ENCODE assay signal across 11 cellular contexts in genomic region chr16:84611041-84611440, GRCh38. TPM values are rescaled to one million over a fixed set of nuclear protein-coding genes. Genes with fewer than 3 reads are reported as not detected.
DNase-seq lines count a peak whose midpoint lies in the region; ATAC-seq and TF ChIP-seq lines count a peak whose summit lies in the region.
"Had no signal": no experiment of that assay in that cellular context is flagged by ENCODE, and none has a peak within 500 bp of the region (broad histone marks: within the 10 kb centered on the region; RNA-seq: fewer than 3 reads in every experiment).

No MANE protein-coding gene starts in this region.

- peak overlapping the region; percentile 12 for H3K9ac ChIP-seq in muscle layer of colon (ENCODE audit: low read length)

- H3K36me3 ChIP-seq in muscle layer of colon (ENCODE audit: insufficient read depth, low read length): no peaks in the 10 kb centered on the region

- H3K9me3 ChIP-seq in muscle layer of colon (ENCODE audit: low read length): no peaks in the 10 kb centered on the region
- H3K9me3 ChIP-seq: SJSA1 had no signal

- no peak overlapping the region for H3K4me3 ChIP-seq in cardiac fibroblast (replicated peaks in 1 of 2; ENCODE audit: low read depth in 2 of 2, low read length in 2 of 2)
- no peak overlapping the region for H3K4me3 ChIP-seq in muscle layer of colon (ENCODE audit: low read depth in 1 of 2, low read length in 2 of 2)
- H3K4me3 ChIP-seq in lower leg skin (ENCODE audit: low read depth, poor library complexity, severe bottlenecking): no peak overlapping the region
- H3K4me3 ChIP-seq: SJSA1 had no signal

- 65 to 67% methylated on average over 4 of the region's 4 CpGs for WGBS in lower leg skin, 2 donors

- H3K27ac ChIP-seq in muscle layer of colon (ENCODE audit: low read depth, low read length): peak overlapping the region; percentile 12
- H3K27ac ChIP-seq: C4-2B, SJSA1 had no signal

- TF ChIP-seq POLR2A in lower leg skin (IDR thresholded peaks at IDR 0.05): no peak

- DNase-seq in AG08396 (ENCODE audit: low spot score): peak; percentile 54
- DNase-seq in GM03348 (ENCODE audit: low spot score): peak; percentile 48
- DNase-seq in cardiac fibroblast (ENCODE audit: low read depth in 2 of 2): peak; percentile 18 to 74
- no peak for DNase-seq in NCI-H1694 treated with DMSO at 0.1 percent for 48 hours (lab: John Stamatoyannopoulos, UW)
- no peak for DNase-seq in stimulated activated naive CD4-positive, alpha-beta T cell treated with Interleukin-2 at 50 U/mL for 16 hours (lab: John Stamatoyannopoulos, UW)
- DNase-seq in lower leg skin (ENCODE audit: low spot score in 2 of 2): no peak
- DNase-seq: small intestine had no signal

- intact Hi-C loops in lower leg skin (cut with DNase I; ENCODE audit: low total_unique reads): no loop called here

- TF ChIP-seq CTCF in cardiac fibroblast (IDR thresholded peaks at IDR 0.05; ENCODE audit: low read depth, low read length): no peak
- no peak for TF ChIP-seq CTCF in lower leg skin (IDR thresholded peaks at IDR 0.05)

- H3K4me1 ChIP-seq in muscle layer of colon (ENCODE audit: insufficient read depth, low read length): peaks cover 51% of the 10 kb centered on the region

- no peak for ATAC-seq in HG03045 (IDR thresholded peaks at IDR 0.05; ENCODE audit: unreplicated experiment)

- no peaks in the 10 kb centered on the region for H3K27me3 ChIP-seq in muscle layer of colon (ENCODE audit: control insufficient read depth in 1 of 2, insufficient read depth in 2 of 2, low read length in 2 of 2)
- H3K27me3 ChIP-seq: SJSA1 had no signal

RNA-seq across cellular contexts. Expression of gene COTL1, which starts 6.8 kb away (rescaled TPM):
- total RNA-seq in lower leg skin: 10 to 100 TPM in 2 of 4 donors, 1 to 10 TPM in 2; 6.5 to 25.7 (median 9.8) TPM

RNA-seq across cellular contexts. Expression of gene KLHL36, which starts 37.3 kb away (rescaled TPM):
- total RNA-seq in lower leg skin: 10 to 100 TPM; 49.0 to 73.0 (median 65.8) TPM

Comparison
In these comparisons a context has a peak if more than half of its experiments do, and no peak if none do; other contexts are left out.
1. DNase-seq: peak in AG08396 (single experiment), GM03348 (single experiment) and cardiac fibroblast (2 of 2); none in NCI-H1694 treated with DMSO at 0.1 percent for 48 hours (single experiment), stimulated activated naive CD4-positive, alpha-beta T cell treated with Interleukin-2 at 50 U/mL for 16 hours (single experiment) and lower leg skin (0 of 2).